23 cellular contexts compared by ENCODE assay signal in the genomic region with DNA sequence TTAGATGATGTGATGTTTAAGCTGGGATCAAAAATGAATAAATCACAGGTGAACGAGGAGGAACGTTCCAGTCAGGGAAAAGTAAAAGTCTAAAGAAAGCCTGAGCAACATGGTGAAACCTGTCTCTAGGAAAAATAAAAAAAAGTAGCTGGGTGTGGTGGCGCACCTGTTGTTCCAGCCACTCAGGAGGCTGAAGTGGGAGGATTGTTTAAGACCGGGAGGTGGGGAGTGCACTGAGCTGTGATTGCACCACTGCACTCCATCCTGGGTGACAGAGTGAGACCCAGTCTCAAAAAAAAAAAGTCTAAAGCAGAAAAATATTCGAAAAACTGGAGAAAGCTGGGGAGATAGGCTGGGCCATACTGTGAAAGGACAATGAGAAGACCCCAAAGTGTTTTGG.
"Had no signal": no experiment of that assay in that cellular context is flagged by ENCODE, and none has a peak within 500 bp of the region (broad histone marks: within the 10 kb centered on the region; RNA-seq: fewer than 3 reads in every experiment).

No MANE protein-coding gene starts in this region.

- H3K9me2 ChIP-seq: SK-N-SH had no signal

- H3K4me3 ChIP-seq: MG63 had no signal

- H3K27me3 ChIP-seq: MG63 had no signal

- H3K36me3 ChIP-seq: MG63 had no signal

- ATAC-seq: HepG2, Panc1, PC-3 had no signal

- H3K9me3 ChIP-seq: MG63, SK-N-SH had no signal

- DNase-seq: IMR-90, Karpas-422, KG1, MG63, NCI-H1092, NCI-H1436 treated with DMSO at 0.1 percent for 48 hours, NCI-H1694, NCI-H187 treated with DMSO at 0.1 percent for 48 hours, NCI-H2029 treated with DMSO at 0.1 percent for 48 hours, NCI-H2171, NCI-H226, NCI-H446, NCI-H510A, NCI-H524 treated with DMSO at 0.1 percent for 48 hours, NCI-H69, NCI-H774, PC-3, SHP77, SK-N-SH, SW 1271 had no signal

- H3K4me2 ChIP-seq: SK-N-SH had no signal

- H3K27ac ChIP-seq: RWPE1 had no signal
